ENCODE assay signal across 18 cellular contexts in the genomic region with DNA sequence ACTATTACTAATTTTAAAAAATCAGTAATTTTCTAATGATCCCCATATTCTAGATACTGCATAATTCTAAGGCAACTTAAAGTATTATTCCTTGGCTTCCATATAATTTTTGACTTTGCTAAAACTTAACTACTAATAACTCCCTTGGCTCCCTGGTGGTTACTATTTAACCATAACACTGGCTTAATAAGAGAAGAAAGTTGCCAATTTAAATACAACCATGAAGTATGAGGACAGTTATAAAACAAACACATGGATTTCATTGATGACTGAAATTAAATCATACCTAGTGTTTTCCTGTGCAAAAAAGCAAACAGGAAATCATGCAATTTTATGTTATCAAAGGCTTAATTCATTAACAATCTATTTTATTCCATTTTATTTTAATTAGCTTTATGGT.
A peak's percentile ranks its signal among the peaks of the same experiment; 100 is the strongest.
DNase-seq lines count a peak whose midpoint lies in the region; ATAC-seq, FAIRE-seq and TF ChIP-seq lines count a peak whose summit lies in the region.
"Had no signal": no experiment of that assay in that cellular context is flagged by ENCODE, and none has a peak within 500 bp of the region (broad histone marks: within the 10 kb centered on the region; RNA-seq: fewer than 3 reads in every experiment).

No MANE protein-coding gene starts in this region.

- H3K9me3 ChIP-seq in right lobe of liver = no peaks in the 10 kb centered on the region
- H3K9me3 ChIP-seq: A549; BLaER1 treated with 17β-estradiol and CSF1 and Interleukin-3, amounts not matched to agents 10 nM and 100 nM; Caco-2 had no signal

- peak overlapping the region; percentile 4; the same call in 1 of the 2 replicates for H3K27ac ChIP-seq in 22Rv1
- no peak overlapping the region for H3K27ac ChIP-seq in right lobe of liver
- H3K27ac ChIP-seq: A549; BLaER1 treated with 17β-estradiol and CSF1 and Interleukin-3, amounts not matched to agents 10 nM and 100 nM; C4-2B had no signal

- H3K4me3 ChIP-seq in right lobe of liver = no peak overlapping the region
- H3K4me3 ChIP-seq: A549; BLaER1 treated with 17β-estradiol and CSF1 and Interleukin-3, amounts not matched to agents 10 nM and 100 nM had no signal

- no peak for DNase-seq in right lobe of liver
- no peak for DNase-seq in stimulated activated CD8-positive, alpha-beta memory T cell treated with anti-CD3 and anti-CD28 coated beads, Interleukin-4, amount 100 ng/mL, for 48 hours
- no peak for DNase-seq in left cardiac atrium
- DNase-seq: AML-193; Caco-2; Calu3; CD4-positive, alpha-beta T cell; CD8-positive, alpha-beta T cell; DMS79 treated with DMSO at 0.1 percent for 48 hours; GDM1 had no signal

- TF ChIP-seq CTCF in 22Rv1 (IDR thresholded peaks at IDR 0.05) (no peak), right lobe of liver (IDR thresholded peaks at IDR 0.05) (peak in 1 of 4 donors; percentile 4)

- peak; percentile 60 for FAIRE-seq in G401.6 (lab: Jason Lieb, UNC)
- FAIRE-seq: A549, D721Med, GM12891, GM19239 had no signal

- ATAC-seq in right lobe of liver = peak; percentile 73 to 91 (median 87)
- no peak for ATAC-seq in left cardiac atrium
- ATAC-seq: A549; CD8-positive, alpha-beta T cell had no signal

- TF ChIP-seq POLR2A in right lobe of liver (IDR thresholded peaks at IDR 0.05) = no peak

- peaks cover 0 to 22% (median 8%) of the 10 kb centered on the region in 4 donors for H3K4me1 ChIP-seq in right lobe of liver
- H3K4me1 ChIP-seq: A549; BLaER1 treated with 17β-estradiol and CSF1 and Interleukin-3, amounts not matched to agents 10 nM and 100 nM; Caco-2 had no signal

- H3K36me3 ChIP-seq in right lobe of liver = no peaks in the 10 kb centered on the region
- H3K36me3 ChIP-seq: BLaER1 treated with 17β-estradiol and CSF1 and Interleukin-3, amounts not matched to agents 10 nM and 100 nM had no signal

- intact Hi-C loops in right lobe of liver (cut with DNase I) (no loop called here), left cardiac atrium (cut with DNase I) (no loop called here)

- H3K27me3 ChIP-seq in right lobe of liver = no peaks in the 10 kb centered on the region
- H3K27me3 ChIP-seq: BLaER1 treated with 17β-estradiol and CSF1 and Interleukin-3, amounts not matched to agents 10 nM and 100 nM had no signal

Comparison
In these comparisons a context has a peak if more than half of its experiments do, and no peak if none do; other contexts are left out.
1. ATAC-seq: peak in right lobe of liver (4 of 4); none in left cardiac atrium (0 of 2).